In the genomic region with DNA sequence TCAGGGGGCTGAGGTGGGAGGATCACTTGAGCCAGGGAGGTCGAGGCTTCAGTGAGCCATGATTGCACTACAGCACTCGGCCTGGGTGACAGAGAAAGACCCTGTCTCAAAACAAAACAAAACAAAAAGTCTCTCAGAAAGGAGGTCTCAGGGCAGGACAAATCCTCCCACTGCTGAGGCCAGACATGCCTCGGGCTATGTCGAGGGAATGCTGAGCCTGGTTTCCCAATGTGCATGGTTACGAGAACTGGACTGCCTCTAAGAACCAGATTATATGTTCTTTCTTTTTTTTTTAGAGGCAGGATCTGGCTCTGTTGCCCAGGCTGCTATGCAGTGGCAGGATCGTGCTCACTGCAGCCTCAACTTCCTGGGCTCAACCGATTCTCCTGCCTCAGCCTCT, we compare ENCODE assay signal across 14 cellular contexts. TPM values are rescaled to one million over a fixed set of nuclear protein-coding genes. Genes with fewer than 3 reads are reported as not detected.
A peak's percentile ranks its signal among the peaks of the same experiment; 100 is the strongest.
DNase-seq lines count a peak whose midpoint lies in the region; ATAC-seq and TF ChIP-seq lines count a peak whose summit lies in the region.
"Had no signal": no experiment of that assay in that cellular context is flagged by ENCODE, and none has a peak within 500 bp of the region (broad histone marks: within the 10 kb centered on the region; RNA-seq: fewer than 3 reads in every experiment).

No MANE protein-coding gene starts in this region.

- no peak overlapping the region for H3K4me2 ChIP-seq in skeletal muscle satellite cell (ENCODE audit: low read length)

- H3K27ac ChIP-seq in RWPE1: peak overlapping the region; percentile 52
- H3K27ac ChIP-seq: epithelial cell of prostate, ovary had no signal

- H3K4me3 ChIP-seq in AG10803 (ENCODE audit: low read length) (no peak overlapping the region), fibroblast of villous mesenchyme (ENCODE audit: low read depth, low read length) (no peak overlapping the region), skeletal muscle satellite cell (ENCODE audit: low read length) (no peak overlapping the region)
- H3K4me3 ChIP-seq: ovary had no signal

- H3K4me3 Mint-ChIP-seq in activated naive CD8-positive, alpha-beta T cell treated with anti-CD3 and anti-CD28 coated beads for 36 hours: no peak overlapping the region
- H3K4me3 Mint-ChIP-seq: activated CD4-positive, alpha-beta T cell treated with anti-CD3 and anti-CD28 coated beads for 36 hours; activated naive CD8-positive, alpha-beta T cell treated with anti-CD3 and anti-CD28 coated beads, Interleukin-2, amount 10 ng/mL, durations not matched to agents 7 days and 5 days; activated T-helper 17 cell treated with anti-CD3 and anti-CD28 coated beads, Interleukin-2, amount 50 U/mL, for 72 hours had no signal

- H3K9me3 ChIP-seq in skeletal muscle satellite cell (replicated peaks; ENCODE audit: low read length): no peaks in the 10 kb centered on the region
- H3K9me3 ChIP-seq: ovary had no signal

- H3K9me3 Mint-ChIP-seq in activated naive CD8-positive, alpha-beta T cell treated with anti-CD3 and anti-CD28 coated beads for 36 hours: no peaks in the 10 kb centered on the region
- H3K9me3 Mint-ChIP-seq: activated naive CD8-positive, alpha-beta T cell treated with anti-CD3 and anti-CD28 coated beads, Interleukin-2, amount 10 ng/mL, durations not matched to agents 7 days and 5 days; activated T-helper 17 cell treated with anti-CD3 and anti-CD28 coated beads, Interleukin-2, amount 50 U/mL, for 72 hours; CD8-positive, alpha-beta memory T cell had no signal

- DNase-seq in AG10803 (ENCODE audit: low read depth) (peak; percentile 37), RWPE1 (ENCODE audit: low spot score) (no peak), fibroblast of villous mesenchyme (ENCODE audit: low read depth) (peak; percentile 60), UCSD-AML1 (lab: John Stamatoyannopoulos, UW; ENCODE audit: unreplicated experiment) (no peak), SK-N-DZ (ENCODE audit: low spot score) (no peak)
- no peak for DNase-seq in activated naive CD8-positive, alpha-beta T cell treated with anti-CD3 and anti-CD28 coated beads for 36 hours

- H3K36me3 Mint-ChIP-seq in activated naive CD8-positive, alpha-beta T cell treated with anti-CD3 and anti-CD28 coated beads for 36 hours: peaks cover 32% of the 10 kb centered on the region

- peaks cover 12% of the 10 kb centered on the region for H3K4me1 ChIP-seq in skeletal muscle satellite cell (ENCODE audit: control insufficient read depth, insufficient read depth, low read length)

- POLR2A ChIA-PET in RWPE1 (lab: Yijun Ruan, JAX; ENCODE audit: low non-redundant PET): no interaction called here

- peaks cover 31% of the 10 kb centered on the region for H3K36me3 ChIP-seq in skeletal muscle satellite cell (ENCODE audit: insufficient read depth, low read length)
- H3K36me3 ChIP-seq: ovary had no signal

- peak overlapping the region; percentile 3 for H3K9ac ChIP-seq in skeletal muscle satellite cell (ENCODE audit: low read depth, low read length)

- TF ChIP-seq CTCF in AG10803 (conservative IDR thresholded peaks at IDR 0.05; ENCODE audit: low read length) (no peak), RWPE1 (conservative IDR thresholded peaks at IDR 0.05; ENCODE audit: low read depth) (no peak), fibroblast of villous mesenchyme (IDR thresholded peaks at IDR 0.05; ENCODE audit: insufficient read depth, low read depth, low read length) (no peak)

- CTCF ChIA-PET in RWPE1 (lab: Yijun Ruan, JAX): interaction anchor here (0.6 to 1.5 kb wide), 9 partner anchors 10 to 637 kb away, joined by 3 to 6 read pairs (median 4); a partner anchor contains a TSS

- H3K27ac Mint-ChIP-seq in activated naive CD8-positive, alpha-beta T cell treated with anti-CD3 and anti-CD28 coated beads for 36 hours: no peak overlapping the region
- H3K27ac Mint-ChIP-seq: activated CD4-positive, alpha-beta T cell treated with anti-CD3 and anti-CD28 coated beads for 36 hours; activated naive CD8-positive, alpha-beta T cell treated with anti-CD3 and anti-CD28 coated beads, Interleukin-2, amount 10 ng/mL, durations not matched to agents 7 days and 5 days had no signal

- peaks cover 18% of the 10 kb centered on the region for H3K4me1 Mint-ChIP-seq in activated naive CD8-positive, alpha-beta T cell treated with anti-CD3 and anti-CD28 coated beads for 36 hours

- no peaks in the 10 kb centered on the region for H3K27me3 Mint-ChIP-seq in activated naive CD8-positive, alpha-beta T cell treated with anti-CD3 and anti-CD28 coated beads for 36 hours
- H3K27me3 Mint-ChIP-seq: activated CD4-positive, alpha-beta T cell treated with anti-CD3 and anti-CD28 coated beads for 36 hours; activated naive CD8-positive, alpha-beta T cell treated with anti-CD3 and anti-CD28 coated beads, Interleukin-2, amount 10 ng/mL, durations not matched to agents 7 days and 5 days; activated T-helper 17 cell treated with anti-CD3 and anti-CD28 coated beads, Interleukin-2, amount 50 U/mL, for 72 hours; CD8-positive, alpha-beta memory T cell had no signal

- no peaks in the 10 kb centered on the region for H3K27me3 ChIP-seq in skeletal muscle satellite cell (ENCODE audit: control insufficient read depth, insufficient read depth, low read length)
- H3K27me3 ChIP-seq: ovary had no signal

- ATAC-seq in GM19035 (IDR thresholded peaks at IDR 0.05; ENCODE audit: unreplicated experiment): no peak

RNA-seq across cellular contexts. Expression of a gene that starts 27.6 kb away (rescaled TPM):
- 59.6 and 63.8 TPM in 2 replicates for total RNA-seq in fibroblast of villous mesenchyme
- total RNA-seq in skeletal muscle satellite cell (2012; rRNA removed): 141 and 144 TPM in 2 replicates
- 100 to 1,000 TPM; 366 to 377 TPM for total RNA-seq in activated naive CD8-positive, alpha-beta T cell treated with anti-CD3 and anti-CD28 coated beads for 36 hours
- polyA plus RNA-seq in SK-N-DZ (2014; cell fraction: cytosol; rRNA removed): 204 and 236 TPM in 2 replicates
- 403 and 415 TPM in 2 replicates for polyA plus RNA-seq in SK-N-DZ (2014; cell fraction: nucleus; rRNA removed)

RNA-seq across cellular contexts. Expression of a gene that starts 35.2 kb away (rescaled TPM):
- total RNA-seq in fibroblast of villous mesenchyme: 10.3 and 16.4 TPM in 2 replicates
- total RNA-seq in skeletal muscle satellite cell (2012; rRNA removed): 7.4 and 8.9 TPM in 2 replicates
- 1 to 10 TPM; 4.6 to 5.8 TPM for total RNA-seq in activated naive CD8-positive, alpha-beta T cell treated with anti-CD3 and anti-CD28 coated beads for 36 hours
- 18.7 and 22.3 TPM in 2 replicates for polyA plus RNA-seq in SK-N-DZ (2014; cell fraction: cytosol; rRNA removed)
- polyA plus RNA-seq in SK-N-DZ (2014; cell fraction: nucleus; rRNA removed): 16.6 and 27.5 TPM in 2 replicates

Comparison
In these comparisons a context has a peak if more than half of its experiments do, and no peak if none do; other contexts are left out.
1. DNase-seq: peak in AG10803 (single experiment) and fibroblast of villous mesenchyme (single experiment); none in RWPE1 (single experiment), activated naive CD8-positive, alpha-beta T cell treated with anti-CD3 and anti-CD28 coated beads for 36 hours (single experiment), UCSD-AML1 (single experiment) and SK-N-DZ (single experiment).